ENCODE assay signal across 13 cellular contexts in the genomic region with DNA sequence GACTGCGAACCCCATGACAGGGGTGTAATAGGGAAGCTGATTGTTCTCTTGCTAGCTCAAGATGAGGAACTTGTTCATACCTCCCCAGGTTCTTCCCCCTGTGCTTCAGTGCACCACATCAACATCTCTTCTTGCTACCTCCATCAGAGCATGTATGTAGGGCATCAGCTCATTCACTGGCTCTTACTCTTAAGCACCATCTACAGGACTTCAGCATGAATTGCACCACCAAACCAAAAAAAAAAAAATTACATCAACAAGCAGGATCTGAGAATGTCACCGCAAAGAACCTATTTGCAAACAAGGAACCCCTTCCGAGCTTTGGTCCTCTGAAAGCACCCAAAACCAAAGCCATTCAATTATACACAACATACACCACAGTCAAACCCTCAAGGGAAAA.
DNase-seq lines count a peak whose midpoint lies in the region; ATAC-seq and TF ChIP-seq lines count a peak whose summit lies in the region.
"Had no signal": no experiment of that assay in that cellular context is flagged by ENCODE, and none has a peak within 500 bp of the region (broad histone marks: within the 10 kb centered on the region; RNA-seq: fewer than 3 reads in every experiment).

No MANE protein-coding gene starts in this region.

- no peaks in the 10 kb centered on the region for H3K4me1 Mint-ChIP-seq in osteocyte (ENCODE audit: unreplicated experiment)

- WGBS in mammary epithelial cell (ENCODE audit: low coverage, missing lambda C conversion rate): 58% methylated on average over 3 of the region's 3 CpGs

- H3K27me3 Mint-ChIP-seq in osteocyte (ENCODE audit: unreplicated experiment): no peaks in the 10 kb centered on the region
- H3K27me3 Mint-ChIP-seq: dendritic cell treated with granulocyte-macrophage colony-stimulating factor and Interleukin-4, amounts not matched to agents 40 ng/mL and 50 ng/mL, for 4 days had no signal

- H3K79me2 ChIP-seq in mammary epithelial cell (ENCODE audit: insufficient read depth, low read length): no peaks in the 10 kb centered on the region

- H3K9me3 ChIP-seq in mammary epithelial cell (replicated peaks; ENCODE audit: insufficient read depth, low read length): peaks cover 4% of the 10 kb centered on the region
- H3K9me3 ChIP-seq: neutrophil, vagina had no signal

- H3K27me3 ChIP-seq in mammary epithelial cell (ENCODE audit: insufficient read depth, low read length): no peaks in the 10 kb centered on the region
- H3K27me3 ChIP-seq: neutrophil, vagina had no signal

- no peak for ATAC-seq in GM18909 (IDR thresholded peaks at IDR 0.05; ENCODE audit: poor library complexity, unreplicated experiment)

- no peak overlapping the region for H3K4me3 ChIP-seq in LNCaP clone FGC (ENCODE audit: low read depth, low read length)
- H3K4me3 ChIP-seq in mammary epithelial cell (replicated peaks in 1 of 3; ENCODE audit: insufficient read depth in 1 of 3, low read depth in 2 of 3, low read length in 3 of 3): no peak overlapping the region
- H3K4me3 ChIP-seq: vagina had no signal

- H3K9me3 Mint-ChIP-seq in osteocyte (ENCODE audit: unreplicated experiment): peaks cover 45% of the 10 kb centered on the region

- no peak overlapping the region for H2AFZ ChIP-seq in mammary epithelial cell (ENCODE audit: low read depth, low read length)

- TF ChIP-seq CTCF in LNCaP clone FGC (IDR thresholded peaks at IDR 0.05; ENCODE audit: control insufficient read depth, extremely low read depth, insufficient read depth): peak; percentile 53
- TF ChIP-seq CTCF in mammary epithelial cell (conservative IDR thresholded peaks at IDR 0.05 in 1 of 2, IDR thresholded peaks at IDR 0.05 in 1 of 2; ENCODE audit: extremely low read depth in 1 of 2, insufficient read depth in 1 of 2, low read depth in 1 of 2, low read length in 2 of 2): peak; percentile 22 to 42
- TF ChIP-seq CTCF in osteocyte (IDR thresholded peaks at IDR 0.05): peak; percentile 24

- peaks cover 16% of the 10 kb centered on the region for H3K36me3 Mint-ChIP-seq in osteocyte (ENCODE audit: unreplicated experiment)

- H3K4me3 Mint-ChIP-seq in osteocyte (ENCODE audit: unreplicated experiment): no peak overlapping the region
- H3K4me3 Mint-ChIP-seq: dendritic cell treated with granulocyte-macrophage colony-stimulating factor and Interleukin-4, amounts not matched to agents 40 ng/mL and 50 ng/mL, for 4 days had no signal

- dilution Hi-C loops in mammary epithelial cell (cut with HindIII; ENCODE audit: low sequenced_read_pairs): no loop called here

- no peak overlapping the region for H3K4me2 ChIP-seq in mammary epithelial cell (ENCODE audit: insufficient read depth, low read depth, low read length)

- BruUV-seq in mammary epithelial cell (replicated peaks; lab: Mats Ljungman, UMichigan): no TSS peak

- H4K20me1 ChIP-seq in mammary epithelial cell (ENCODE audit: insufficient read depth, low read length): no peaks in the 10 kb centered on the region

- intact Hi-C loops in mammary epithelial cell (cut with micrococcal nuclease): no loop called here

- no peaks in the 10 kb centered on the region for H3K36me3 ChIP-seq in mammary epithelial cell (ENCODE audit: insufficient read depth, low read length)
- H3K36me3 ChIP-seq: neutrophil, vagina had no signal

- no peak overlapping the region for H3K27ac ChIP-seq in mammary epithelial cell (ENCODE audit: insufficient read depth, low read depth, low read length)
- H3K27ac ChIP-seq: neutrophil, vagina had no signal

- H3K9ac ChIP-seq in mammary epithelial cell (ENCODE audit: insufficient read depth, low read length): no peak overlapping the region

- DNase-seq in NCI-H82 (lab: John Stamatoyannopoulos, UW): peak; percentile 35
- DNase-seq in NCI-H82 treated with DMSO at 0.1 percent for 48 hours (lab: John Stamatoyannopoulos, UW; ENCODE audit: unreplicated experiment): no peak
- DNase-seq in LNCaP clone FGC (ENCODE audit: low read depth): peak; percentile 14
- peak; percentile 18 for DNase-seq in mammary epithelial cell
- DNase-seq in osteocyte (ENCODE audit: extremely low spot score, unreplicated experiment): no peak
- DNase-seq in NCI-H510A treated with DMSO at 0.1 percent for 48 hours (lab: John Stamatoyannopoulos, UW): no peak
- no peak for DNase-seq in NCI-H1048 (lab: John Stamatoyannopoulos, UW)
- DNase-seq: NCI-H226, T1000 had no signal

- H3K27ac Mint-ChIP-seq in osteocyte (ENCODE audit: unreplicated experiment): no peak overlapping the region
- H3K27ac Mint-ChIP-seq: dendritic cell treated with granulocyte-macrophage colony-stimulating factor and Interleukin-4, amounts not matched to agents 40 ng/mL and 50 ng/mL, for 4 days had no signal

- in situ Hi-C loops in mammary epithelial cell (cut with MboI; ENCODE audit: low sequenced_read_pairs in 2 of 2): no loop called here

- H3K4me1 ChIP-seq in mammary epithelial cell (ENCODE audit: insufficient read depth, low read length): no peaks in the 10 kb centered on the region
- H3K4me1 ChIP-seq: vagina had no signal

- CTCF ChIA-PET in mammary epithelial cell (lab: Charles Lee; ENCODE audit: low non-redundant PET): no interaction called here

Comparison
In these comparisons a context has a peak if more than half of its experiments do, and no peak if none do; other contexts are left out.
1. DNase-seq: peak in NCI-H82 (single experiment), LNCaP clone FGC (single experiment) and mammary epithelial cell (single experiment); none in NCI-H82 treated with DMSO at 0.1 percent for 48 hours (single experiment), osteocyte (single experiment), NCI-H510A treated with DMSO at 0.1 percent for 48 hours (single experiment) and NCI-H1048 (single experiment).
2. Peak in every context shown above with its lines, with median percentiles within 50 percentile points of each other: CTCF ChIP-seq.